ENCODE assay signal across 1 cellular context in the genomic region with DNA sequence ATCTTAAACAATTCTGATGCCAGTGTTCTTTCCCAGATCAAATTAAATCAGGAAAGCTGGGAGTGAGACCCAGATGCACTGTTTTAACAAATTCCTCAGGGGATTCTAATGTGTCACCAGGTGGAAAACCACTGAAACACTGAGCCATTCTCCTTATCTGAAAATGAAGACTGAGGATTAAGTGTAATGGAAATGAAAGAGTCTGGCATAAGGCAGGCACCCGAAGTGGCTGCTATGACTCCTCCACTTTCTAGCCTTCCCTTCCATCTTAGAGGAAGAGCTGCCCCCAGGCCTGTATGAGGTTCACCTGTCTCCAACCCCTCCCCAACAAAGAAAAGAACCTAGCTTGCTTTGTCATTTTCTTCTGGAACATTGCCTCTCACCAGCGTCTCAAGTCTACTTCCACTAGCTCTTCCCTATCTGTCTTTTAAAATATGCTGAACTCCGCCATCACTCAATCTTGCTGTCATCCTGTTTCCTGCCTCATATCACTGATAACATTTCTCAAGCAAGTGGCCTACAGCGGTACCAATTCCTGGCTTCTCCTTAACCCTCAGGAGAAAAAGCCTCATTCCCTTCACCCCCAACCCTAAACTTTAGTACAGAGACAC.
TF ChIP-seq lines count a peak whose summit lies in the region.

No MANE protein-coding gene starts in this region.

TF ChIP-seq in K562, 482 proteins besides CTCF, POLR2A, EP300 and RAD21 (continued from another document and continues in another):
- TF ChIP-seq, protein P1, sequence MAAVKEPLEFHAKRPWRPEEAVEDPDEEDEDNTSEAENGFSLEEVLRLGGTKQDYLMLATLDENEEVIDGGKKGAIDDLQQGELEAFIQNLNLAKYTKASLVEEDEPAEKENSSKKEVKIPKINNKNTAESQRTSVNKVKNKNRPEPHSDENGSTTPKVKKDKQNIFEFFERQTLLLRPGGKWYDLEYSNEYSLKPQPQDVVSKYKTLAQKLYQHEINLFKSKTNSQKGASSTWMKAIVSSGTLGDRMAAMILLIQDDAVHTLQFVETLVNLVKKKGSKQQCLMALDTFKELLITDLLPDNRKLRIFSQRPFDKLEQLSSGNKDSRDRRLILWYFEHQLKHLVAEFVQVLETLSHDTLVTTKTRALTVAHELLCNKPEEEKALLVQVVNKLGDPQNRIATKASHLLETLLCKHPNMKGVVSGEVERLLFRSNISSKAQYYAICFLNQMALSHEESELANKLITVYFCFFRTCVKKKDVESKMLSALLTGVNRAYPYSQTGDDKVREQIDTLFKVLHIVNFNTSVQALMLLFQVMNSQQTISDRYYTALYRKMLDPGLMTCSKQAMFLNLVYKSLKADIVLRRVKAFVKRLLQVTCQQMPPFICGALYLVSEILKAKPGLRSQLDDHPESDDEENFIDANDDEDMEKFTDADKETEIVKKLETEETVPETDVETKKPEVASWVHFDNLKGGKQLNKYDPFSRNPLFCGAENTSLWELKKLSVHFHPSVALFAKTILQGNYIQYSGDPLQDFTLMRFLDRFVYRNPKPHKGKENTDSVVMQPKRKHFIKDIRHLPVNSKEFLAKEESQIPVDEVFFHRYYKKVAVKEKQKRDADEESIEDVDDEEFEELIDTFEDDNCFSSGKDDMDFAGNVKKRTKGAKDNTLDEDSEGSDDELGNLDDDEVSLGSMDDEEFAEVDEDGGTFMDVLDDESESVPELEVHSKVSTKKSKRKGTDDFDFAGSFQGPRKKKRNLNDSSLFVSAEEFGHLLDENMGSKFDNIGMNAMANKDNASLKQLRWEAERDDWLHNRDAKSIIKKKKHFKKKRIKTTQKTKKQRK (IDR thresholded peaks at IDR 0.05; ENCODE audit: borderline replicate concordance, low read depth, low read length): no peak
- TF ChIP-seq SMARCE1 (IDR thresholded peaks at IDR 0.05) (peak; percentile 91), NFIX (CRISPR knock-in tag; IDR thresholded peaks at IDR 0.05; ENCODE audit: low read depth) (no peak), CBX1 (IDR thresholded peaks at IDR 0.05; ENCODE audit: low read depth) (no peak), LCOR (CRISPR knock-in tag; IDR thresholded peaks at IDR 0.05) (peak; percentile 19; the same call in 1 of the 2 replicates), NR2C1 (IDR thresholded peaks at IDR 0.05) (no peak), NR2C1 (tag; IDR thresholded peaks at IDR 0.05) (0 out of 2 replicates have a peak, but pooled peaks have one; percentile 17), LEF1 (IDR thresholded peaks at IDR 0.05) (peak; percentile 89), KDM1A (IDR thresholded peaks at IDR 0.05) (peak in 1 of 2 experiments; percentile 8; a peak in 1 of 4 replicates), ZKSCAN1 (IDR thresholded peaks at IDR 0.05; ENCODE audit: low read depth, low read length) (no peak), ZNF766 (CRISPR knock-in tag; conservative IDR thresholded peaks at IDR 0.05) (peak; percentile 64; the same call in 1 of the 2 replicates), ZNF445 (CRISPR knock-in tag; IDR thresholded peaks at IDR 0.05; ENCODE audit: low read depth) (no peak), POLR2B (IDR thresholded peaks at IDR 0.05; ENCODE audit: low read depth, partially characterized antibody) (no peak), SIN3A (IDR thresholded peaks at IDR 0.05; ENCODE audit: borderline replicate concordance in 2 of 2, control insufficient read depth in 1 of 2, low read depth in 2 of 2, low read length in 2 of 2) (no peak), ZNF165 (CRISPR knock-in tag; IDR thresholded peaks at IDR 0.05; ENCODE audit: borderline replicate concordance) (no peak), EP400 (IDR thresholded peaks at IDR 0.05) (peak; percentile 53; the same call in 1 of the 2 replicates), ZNF507 (tag; conservative IDR thresholded peaks at IDR 0.05) (no peak), U2AF1 (optimal IDR thresholded peaks at IDR 0.05; ENCODE audit: low read depth, low read length) (no peak), MYNN (IDR thresholded peaks at IDR 0.05) (no peak), MYNN (CRISPR knock-in tag; IDR thresholded peaks at IDR 0.05) (no peak), SMARCC2 (IDR thresholded peaks at IDR 0.05; ENCODE audit: low read depth) (peak; percentile 88), HNRNPL (IDR thresholded peaks at IDR 0.05; ENCODE audit: low read depth, low read length) (no peak), SRSF3 (IDR thresholded peaks at IDR 0.05; ENCODE audit: insufficient read depth, low read length) (no peak), NCOR1 (IDR thresholded peaks at IDR 0.05) (peak; percentile 86), RBFOX2 (IDR thresholded peaks at IDR 0.05; ENCODE audit: low read depth, low read length) (no peak), FOXJ3 (CRISPR knock-in tag; IDR thresholded peaks at IDR 0.05) (no peak), CBX8 (IDR thresholded peaks at IDR 0.05; ENCODE audit: borderline replicate concordance, extremely low read depth, low read depth, low read length, poor library complexity, severe bottlenecking) (no peak), RFX5 (IDR thresholded peaks at IDR 0.05; ENCODE audit: low read depth, low read length) (no peak), TEAD1 (CRISPR knock-in tag; IDR thresholded peaks at IDR 0.05) (no peak), TARDBP (IDR thresholded peaks at IDR 0.05) (no peak), EWSR1 (IDR thresholded peaks at IDR 0.05; ENCODE audit: borderline replicate concordance, low read depth, partially characterized antibody) (no peak), RBM39 (optimal IDR thresholded peaks at IDR 0.05; ENCODE audit: low read depth, low read length) (no peak), CREM (IDR thresholded peaks at IDR 0.05; ENCODE audit: low read depth) (0 out of 2 replicates have a peak, but pooled peaks have one; percentile 17), GABPB1 (CRISPR knock-in tag; IDR thresholded peaks at IDR 0.05) (0 out of 2 replicates have a peak, but pooled peaks have one; percentile 39), PURB (CRISPR knock-in tag; IDR thresholded peaks at IDR 0.05; ENCODE audit: low read depth) (no peak), GABPB2 (CRISPR knock-in tag; conservative IDR thresholded peaks at IDR 0.05) (no peak), FOXA1 (IDR thresholded peaks at IDR 0.05; ENCODE audit: borderline replicate concordance) (no peak), PRMT5 (CRISPR knock-in tag; IDR thresholded peaks at IDR 0.05) (no peak), BCL6 (CRISPR knock-in tag; IDR thresholded peaks at IDR 0.05) (no peak), MECOM (CRISPR knock-in tag; IDR thresholded peaks at IDR 0.05) (peak; percentile 47), ATF1 (CRISPR knock-in tag; IDR thresholded peaks at IDR 0.05) (no peak), ATF1 (tag; IDR thresholded peaks at IDR 0.05) (peak; percentile 34), FUS (optimal IDR thresholded peaks at IDR 0.05; ENCODE audit: low read depth, low read length) (no peak), MED1 (CRISPR knock-in tag; IDR thresholded peaks at IDR 0.05; ENCODE audit: borderline replicate concordance) (no peak), MTA3 (IDR thresholded peaks at IDR 0.05; ENCODE audit: borderline replicate concordance) (peak; percentile 66; the same call in 1 of the 2 replicates), ZNF140 (CRISPR knock-in tag; IDR thresholded peaks at IDR 0.05) (no peak), ZFP36 (IDR thresholded peaks at IDR 0.05; ENCODE audit: low read depth, low read length, partially characterized antibody) (peak; percentile 6), FOXA3 (CRISPR knock-in tag; conservative IDR thresholded peaks at IDR 0.05 in 1 of 2, IDR thresholded peaks at IDR 0.05 in 1 of 2) (no peak), PHB (CRISPR knock-in tag; IDR thresholded peaks at IDR 0.05) (no peak), RNF2 (IDR thresholded peaks at IDR 0.05) (peak; percentile 84), SIX5 (IDR thresholded peaks at IDR 0.05; ENCODE audit: borderline replicate concordance in 1 of 2, insufficient read depth in 1 of 2, low read depth in 1 of 2, low read length in 2 of 2) (no peak), MCM2 (IDR thresholded peaks at IDR 0.05; ENCODE audit: low read depth) (no peak), RBBP5 (IDR thresholded peaks at IDR 0.05; ENCODE audit: borderline replicate concordance, insufficient read depth, low read length, poor library complexity, severe bottlenecking) (no peak), BHLHE40 (IDR thresholded peaks at IDR 0.05; ENCODE audit: low read length) (no peak), KDM5B (IDR thresholded peaks at IDR 0.05; ENCODE audit: insufficient replicate concordance, low read depth, low read length) (no peak), ZNF644 (tag; IDR thresholded peaks at IDR 0.05; ENCODE audit: low read depth) (0 out of 2 replicates have a peak, but pooled peaks have one; percentile 56), NCOA1 (IDR thresholded peaks at IDR 0.05; ENCODE audit: low read depth) (peak; percentile 56; the same call in 1 of the 2 replicates), BDP1 (IDR thresholded peaks at IDR 0.05; ENCODE audit: insufficient read depth, insufficient read length) (no peak)
- TF ChIP-seq, protein P2, sequence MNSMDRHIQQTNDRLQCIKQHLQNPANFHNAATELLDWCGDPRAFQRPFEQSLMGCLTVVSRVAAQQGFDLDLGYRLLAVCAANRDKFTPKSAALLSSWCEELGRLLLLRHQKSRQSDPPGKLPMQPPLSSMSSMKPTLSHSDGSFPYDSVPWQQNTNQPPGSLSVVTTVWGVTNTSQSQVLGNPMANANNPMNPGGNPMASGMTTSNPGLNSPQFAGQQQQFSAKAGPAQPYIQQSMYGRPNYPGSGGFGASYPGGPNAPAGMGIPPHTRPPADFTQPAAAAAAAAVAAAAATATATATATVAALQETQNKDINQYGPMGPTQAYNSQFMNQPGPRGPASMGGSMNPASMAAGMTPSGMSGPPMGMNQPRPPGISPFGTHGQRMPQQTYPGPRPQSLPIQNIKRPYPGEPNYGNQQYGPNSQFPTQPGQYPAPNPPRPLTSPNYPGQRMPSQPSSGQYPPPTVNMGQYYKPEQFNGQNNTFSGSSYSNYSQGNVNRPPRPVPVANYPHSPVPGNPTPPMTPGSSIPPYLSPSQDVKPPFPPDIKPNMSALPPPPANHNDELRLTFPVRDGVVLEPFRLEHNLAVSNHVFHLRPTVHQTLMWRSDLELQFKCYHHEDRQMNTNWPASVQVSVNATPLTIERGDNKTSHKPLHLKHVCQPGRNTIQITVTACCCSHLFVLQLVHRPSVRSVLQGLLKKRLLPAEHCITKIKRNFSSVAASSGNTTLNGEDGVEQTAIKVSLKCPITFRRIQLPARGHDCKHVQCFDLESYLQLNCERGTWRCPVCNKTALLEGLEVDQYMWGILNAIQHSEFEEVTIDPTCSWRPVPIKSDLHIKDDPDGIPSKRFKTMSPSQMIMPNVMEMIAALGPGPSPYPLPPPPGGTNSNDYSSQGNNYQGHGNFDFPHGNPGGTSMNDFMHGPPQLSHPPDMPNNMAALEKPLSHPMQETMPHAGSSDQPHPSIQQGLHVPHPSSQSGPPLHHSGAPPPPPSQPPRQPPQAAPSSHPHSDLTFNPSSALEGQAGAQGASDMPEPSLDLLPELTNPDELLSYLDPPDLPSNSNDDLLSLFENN (IDR thresholded peaks at IDR 0.05; ENCODE audit: low read depth in 2 of 2, low read length in 2 of 2): peak in 1 of 2 experiments; percentile 71; a peak in 1 of 4 replicates
- TF ChIP-seq, protein P3, sequence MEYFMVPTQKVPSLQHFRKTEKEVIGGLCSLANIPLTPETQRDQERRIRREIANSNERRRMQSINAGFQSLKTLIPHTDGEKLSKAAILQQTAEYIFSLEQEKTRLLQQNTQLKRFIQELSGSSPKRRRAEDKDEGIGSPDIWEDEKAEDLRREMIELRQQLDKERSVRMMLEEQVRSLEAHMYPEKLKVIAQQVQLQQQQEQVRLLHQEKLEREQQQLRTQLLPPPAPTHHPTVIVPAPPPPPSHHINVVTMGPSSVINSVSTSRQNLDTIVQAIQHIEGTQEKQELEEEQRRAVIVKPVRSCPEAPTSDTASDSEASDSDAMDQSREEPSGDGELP (CRISPR knock-in tag; IDR thresholded peaks at IDR 0.05; ENCODE audit: borderline replicate concordance): no peak
- TF ChIP-seq, protein P4, sequence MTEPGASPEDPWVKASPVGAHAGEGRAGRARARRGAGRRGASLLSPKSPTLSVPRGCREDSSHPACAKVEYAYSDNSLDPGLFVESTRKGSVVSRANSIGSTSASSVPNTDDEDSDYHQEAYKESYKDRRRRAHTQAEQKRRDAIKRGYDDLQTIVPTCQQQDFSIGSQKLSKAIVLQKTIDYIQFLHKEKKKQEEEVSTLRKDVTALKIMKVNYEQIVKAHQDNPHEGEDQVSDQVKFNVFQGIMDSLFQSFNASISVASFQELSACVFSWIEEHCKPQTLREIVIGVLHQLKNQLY (CRISPR knock-in tag; conservative IDR thresholded peaks at IDR 0.05): no peak
- TF ChIP-seq, protein P5, sequence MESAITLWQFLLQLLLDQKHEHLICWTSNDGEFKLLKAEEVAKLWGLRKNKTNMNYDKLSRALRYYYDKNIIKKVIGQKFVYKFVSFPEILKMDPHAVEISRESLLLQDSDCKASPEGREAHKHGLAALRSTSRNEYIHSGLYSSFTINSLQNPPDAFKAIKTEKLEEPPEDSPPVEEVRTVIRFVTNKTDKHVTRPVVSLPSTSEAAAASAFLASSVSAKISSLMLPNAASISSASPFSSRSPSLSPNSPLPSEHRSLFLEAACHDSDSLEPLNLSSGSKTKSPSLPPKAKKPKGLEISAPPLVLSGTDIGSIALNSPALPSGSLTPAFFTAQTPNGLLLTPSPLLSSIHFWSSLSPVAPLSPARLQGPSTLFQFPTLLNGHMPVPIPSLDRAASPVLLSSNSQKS (CRISPR knock-in tag; IDR thresholded peaks at IDR 0.05): no peak
- TF ChIP-seq, protein P6, sequence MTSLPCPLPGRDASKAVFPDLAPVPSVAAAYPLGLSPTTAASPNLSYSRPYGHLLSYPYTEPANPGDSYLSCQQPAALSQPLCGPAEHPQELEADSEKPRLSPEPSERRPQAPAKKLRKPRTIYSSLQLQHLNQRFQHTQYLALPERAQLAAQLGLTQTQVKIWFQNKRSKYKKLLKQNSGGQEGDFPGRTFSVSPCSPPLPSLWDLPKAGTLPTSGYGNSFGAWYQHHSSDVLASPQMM (CRISPR knock-in tag; IDR thresholded peaks at IDR 0.05): no peak
- TF ChIP-seq, protein P7, sequence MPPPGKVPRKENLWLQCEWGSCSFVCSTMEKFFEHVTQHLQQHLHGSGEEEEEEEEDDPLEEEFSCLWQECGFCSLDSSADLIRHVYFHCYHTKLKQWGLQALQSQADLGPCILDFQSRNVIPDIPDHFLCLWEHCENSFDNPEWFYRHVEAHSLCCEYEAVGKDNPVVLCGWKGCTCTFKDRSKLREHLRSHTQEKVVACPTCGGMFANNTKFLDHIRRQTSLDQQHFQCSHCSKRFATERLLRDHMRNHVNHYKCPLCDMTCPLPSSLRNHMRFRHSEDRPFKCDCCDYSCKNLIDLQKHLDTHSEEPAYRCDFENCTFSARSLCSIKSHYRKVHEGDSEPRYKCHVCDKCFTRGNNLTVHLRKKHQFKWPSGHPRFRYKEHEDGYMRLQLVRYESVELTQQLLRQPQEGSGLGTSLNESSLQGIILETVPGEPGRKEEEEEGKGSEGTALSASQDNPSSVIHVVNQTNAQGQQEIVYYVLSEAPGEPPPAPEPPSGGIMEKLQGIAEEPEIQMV (tag; conservative IDR thresholded peaks at IDR 0.05; ENCODE audit: low read depth): 0 out of 2 replicates have a peak, but pooled peaks have one; percentile 25
